ENCODE assay signal across 9 cellular contexts in the genomic region with DNA sequence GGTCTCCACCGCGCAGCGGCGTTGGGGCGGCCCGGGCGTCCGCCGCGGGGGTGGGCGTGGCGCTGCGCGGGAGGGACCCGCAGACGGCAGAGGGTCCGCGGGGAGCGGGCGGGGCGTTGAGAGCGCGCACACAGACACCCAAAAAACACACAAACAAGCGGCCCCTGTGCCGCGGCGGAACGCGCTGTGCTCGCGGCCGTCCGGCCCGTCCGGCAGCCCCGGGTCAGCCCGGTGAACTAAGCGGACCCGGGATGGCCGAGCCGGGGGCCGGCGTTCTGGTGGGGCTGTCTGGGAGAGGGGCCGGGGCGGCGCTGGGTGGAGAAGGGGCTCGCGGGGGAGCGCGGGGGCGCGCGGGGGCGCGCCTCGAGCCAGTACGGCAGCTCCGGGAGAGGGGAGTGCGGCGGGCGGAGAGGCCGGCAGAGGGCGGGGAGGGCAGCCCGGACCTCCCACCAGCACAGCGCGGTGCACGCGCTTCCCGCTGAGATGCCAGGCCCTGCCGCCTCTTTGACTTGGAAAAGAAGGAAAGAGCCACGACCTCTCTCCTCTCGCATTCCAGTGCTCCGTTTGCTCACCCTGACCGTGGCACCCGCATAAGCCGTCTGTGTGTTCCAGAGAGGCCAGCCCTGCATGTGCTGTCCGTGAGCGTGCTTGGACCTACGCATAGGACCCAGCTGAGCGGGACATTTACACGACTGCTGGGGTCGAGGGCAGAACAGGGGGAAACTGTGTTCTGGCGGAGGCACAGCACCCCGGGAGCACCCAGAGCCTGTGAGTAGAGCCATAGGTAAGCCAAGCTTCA. TPM values are rescaled to one million over a fixed set of nuclear protein-coding genes. Genes with fewer than 3 reads are reported as not detected.
DNase-seq lines count a peak whose midpoint lies in the region; ATAC-seq and TF ChIP-seq lines count a peak whose summit lies in the region.
"Had no signal": no experiment of that assay in that cellular context is flagged by ENCODE, and none has a peak within 500 bp of the region (broad histone marks: within the 10 kb centered on the region; RNA-seq: fewer than 3 reads in every experiment).

No MANE protein-coding gene starts in this region.

- WGBS in lung, 2 donors, result 12 to 28% methylated on average over 52 to 84 of the region's 84 CpGs
- WGBS in thyroid gland, 2 donors, result 55 to 58% methylated on average over 50 to 71 of the region's 84 CpGs

- ATAC-seq in lung (ENCODE audit: insufficient read depth, low FRiP score), result peak; percentile 51
- no peak for ATAC-seq in HG03095 (IDR thresholded peaks at IDR 0.05; ENCODE audit: unreplicated experiment)
- no peak for ATAC-seq in HG02642 (IDR thresholded peaks at IDR 0.05; ENCODE audit: poor library complexity, unreplicated experiment)

- peak; percentile 61 for DNase-seq in DMS 273 (lab: John Stamatoyannopoulos, UW; ENCODE audit: unreplicated experiment)
- no peak for DNase-seq in DMS 273 treated with DMSO at 0.1 percent for 48 hours (lab: John Stamatoyannopoulos, UW)
- no peak for DNase-seq in lung (ENCODE audit: low spot score)
- DNase-seq in thyroid gland, result peak; percentile 67 to 69
- no peak for DNase-seq in stimulated activated CD8-positive, alpha-beta memory T cell treated with anti-CD3 and anti-CD28 coated beads, Interleukin-4, amount 100 ng/mL, for 48 hours

- H3K4me3 Mint-ChIP-seq in dendritic cell treated with granulocyte-macrophage colony-stimulating factor and Interleukin-4, amounts not matched to agents 40 ng/mL and 50 ng/mL, for 4 days, result peak overlapping the region; percentile 66

- intact Hi-C loops in dendritic cell treated with granulocyte-macrophage colony-stimulating factor and Interleukin-4, amounts not matched to agents 40 ng/mL and 50 ng/mL, for 4 days (cut with micrococcal nuclease), result no loop called here
- intact Hi-C loops in thyroid gland (cut with DNase I), result no loop called here

- peaks cover 16% of the 10 kb centered on the region for H3K36me3 Mint-ChIP-seq in dendritic cell treated with granulocyte-macrophage colony-stimulating factor and Interleukin-4, amounts not matched to agents 40 ng/mL and 50 ng/mL, for 4 days (ENCODE audit: low read depth)

- H3K4me1 ChIP-seq in lung (ENCODE audit: control insufficient read depth in 2 of 2, insufficient read depth in 2 of 2, low read length in 2 of 2) (peaks cover 0 to 8% of the 10 kb centered on the region in 2 donors), thyroid gland (peaks cover 25 to 47% of the 10 kb centered on the region in 2 donors)

- TF ChIP-seq CTCF in lung (IDR thresholded peaks at IDR 0.05; ENCODE audit: control extremely low read depth, extremely low read depth) (no peak), thyroid gland (IDR thresholded peaks at IDR 0.05) (peak in 3 of 6 experiments; percentile 1 to 31 (median 25))

- no peak overlapping the region for H3K27ac Mint-ChIP-seq in dendritic cell treated with granulocyte-macrophage colony-stimulating factor and Interleukin-4, amounts not matched to agents 40 ng/mL and 50 ng/mL, for 4 days

- H3K27ac ChIP-seq in lung (ENCODE audit: low read depth in 1 of 2, low read length in 1 of 2), result no peak overlapping the region
- H3K27ac ChIP-seq in thyroid gland, result peak overlapping the region; percentile 70 to 86 (median 83)

- H3K9me3 ChIP-seq in lung (ENCODE audit: control insufficient read depth in 2 of 2, insufficient read depth in 1 of 2, low read length in 1 of 2), result peaks cover 0 to 3% of the 10 kb centered on the region in 2 donors
- H3K9me3 ChIP-seq in thyroid gland, result no peaks in the 10 kb centered on the region

- H3K9me3 Mint-ChIP-seq in dendritic cell treated with granulocyte-macrophage colony-stimulating factor and Interleukin-4, amounts not matched to agents 40 ng/mL and 50 ng/mL, for 4 days, result no peaks in the 10 kb centered on the region

- TF ChIP-seq POLR2A in thyroid gland (IDR thresholded peaks at IDR 0.05), result peak in 1 of 2 donors; percentile 45

- H3K4me1 Mint-ChIP-seq in dendritic cell treated with granulocyte-macrophage colony-stimulating factor and Interleukin-4, amounts not matched to agents 40 ng/mL and 50 ng/mL, for 4 days (ENCODE audit: low read depth), result no peaks in the 10 kb centered on the region

- H3K4me3 ChIP-seq in lung, result no peak overlapping the region
- H3K4me3 ChIP-seq in thyroid gland (replicated peaks in 1 of 3), result peak overlapping the region in 1 of 3 donors; percentile 35

- H3K27me3 ChIP-seq in lung (ENCODE audit: control insufficient read depth, insufficient read depth) (no peaks in the 10 kb centered on the region), thyroid gland (no peaks in the 10 kb centered on the region)

- H3K27me3 Mint-ChIP-seq in dendritic cell treated with granulocyte-macrophage colony-stimulating factor and Interleukin-4, amounts not matched to agents 40 ng/mL and 50 ng/mL, for 4 days, result peaks cover 48% of the 10 kb centered on the region

- no peaks in the 10 kb centered on the region for H3K36me3 ChIP-seq in lung (ENCODE audit: control insufficient read depth in 2 of 2, insufficient read depth in 2 of 2, low read length in 2 of 2)
- H3K36me3 ChIP-seq in thyroid gland, result no peaks in the 10 kb centered on the region

RNA-seq across cellular contexts. Expression of gene SLC6A12, which starts 10.3 kb away (rescaled TPM):
- 1 to 10 TPM; 4.1 to 4.5 TPM for total RNA-seq in lung
- 1 to 10 TPM; 1.7 to 2.1 TPM for polyA plus RNA-seq in lung
- 10 to 100 TPM in 3 of 4 donors, 1 to 10 TPM in 1; 9.4 to 27.7 (median 18.3) TPM for total RNA-seq in thyroid gland
- total RNA-seq: RPMI7951 had no signal

RNA-seq across cellular contexts. Expression of gene SLC6A13, which starts 59.0 kb away (rescaled TPM):
- total RNA-seq in lung (1 to 10 TPM; 1.1 to 2.4 TPM), thyroid gland (10 to 100 TPM in 1 of 4 donors, 1 to 10 TPM in 3; 5.0 to 24.9 (median 8.8) TPM)
- polyA plus RNA-seq in lung, result 1 to 10 TPM in 1 of 2 donors, under 1 TPM in 1; 0.46 to 1.0 TPM

Comparison
In these comparisons a context has a peak if more than half of its experiments do, and no peak if none do; other contexts are left out.
1. DNase-seq: peak in DMS 273 (single experiment) and thyroid gland (2 of 2); none in DMS 273 treated with DMSO at 0.1 percent for 48 hours (single experiment), lung (single experiment) and stimulated activated CD8-positive, alpha-beta memory T cell treated with anti-CD3 and anti-CD28 coated beads, Interleukin-4, amount 100 ng/mL, for 48 hours (single experiment).
2. H3K27ac ChIP-seq: peak in thyroid gland (3 of 3); none in lung (0 of 2).